ENCODE assay signal across 1 cellular context in genomic region chr19:40662925-40663711, GRCh38.
TF ChIP-seq lines count a peak whose summit lies in the region.

No MANE protein-coding gene starts in this region.

TF ChIP-seq in HepG2, 621 proteins besides CTCF, POLR2A, EP300 and RAD21 (continued from another document):
- TF ChIP-seq ZNF646 (CRISPR knock-in tag; IDR thresholded peaks at IDR 0.05) (no peak), ZNF274 (CRISPR knock-in tag; IDR thresholded peaks at IDR 0.05) (peak; percentile 78; the same call in 1 of the 2 replicates)
